ENCODE assay signal across 1 cellular context in the genomic region with DNA sequence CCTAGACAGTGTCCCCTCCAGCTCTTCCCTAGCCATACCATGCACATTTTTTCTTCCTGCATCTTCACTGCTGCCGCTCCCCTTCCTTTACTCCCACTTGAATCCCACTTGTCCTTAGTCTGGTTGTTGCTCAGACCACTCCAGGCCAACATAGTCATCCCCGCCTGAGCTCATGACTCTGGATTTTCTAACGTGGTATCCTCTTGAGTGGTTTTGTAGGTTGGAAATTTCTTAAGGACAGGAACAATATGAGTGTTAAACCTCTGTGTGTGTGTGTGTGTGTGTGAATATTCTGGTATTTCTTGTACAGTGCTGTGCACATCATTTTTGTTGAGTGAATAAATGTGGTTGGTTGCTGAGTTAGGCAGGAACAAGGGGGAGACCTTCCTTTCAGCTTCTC.
TF ChIP-seq lines count a peak whose summit lies in the region.

No MANE protein-coding gene starts in this region.

TF ChIP-seq in H1, 55 proteins besides CTCF, POLR2A, EP300 and RAD21:
- TF ChIP-seq RXRA (IDR thresholded peaks at IDR 0.05; ENCODE audit: insufficient read depth, low read depth, low read length) (no peak), GTF2F1 (IDR thresholded peaks at IDR 0.05; ENCODE audit: borderline replicate concordance, low read depth, low read length) (no peak), BACH1 (IDR thresholded peaks at IDR 0.05; ENCODE audit: low read length) (no peak), TAF7 (optimal IDR thresholded peaks at IDR 0.05; ENCODE audit: borderline replicate concordance, low read depth, low read length) (no peak), ASH2L (IDR thresholded peaks at IDR 0.05; ENCODE audit: low read length) (no peak), SP1 (IDR thresholded peaks at IDR 0.05; ENCODE audit: low read depth, low read length) (no peak), SP4 (IDR thresholded peaks at IDR 0.05; ENCODE audit: low read length) (no peak), EGR1 (IDR thresholded peaks at IDR 0.05; ENCODE audit: borderline replicate concordance, low read depth, low read length) (no peak), NANOG (IDR thresholded peaks at IDR 0.05; ENCODE audit: insufficient read depth, low read depth, low read length, poor library complexity, severe bottlenecking) (no peak), JUND (IDR thresholded peaks at IDR 0.05; ENCODE audit: low read length) (no peak), TCF12 (IDR thresholded peaks at IDR 0.05; ENCODE audit: low read depth, low read length) (no peak), USF2 (IDR thresholded peaks at IDR 0.05; ENCODE audit: low read length) (no peak), TAF1 (IDR thresholded peaks at IDR 0.05; ENCODE audit: low read depth, low read length) (no peak), ZNF274 (IDR thresholded peaks at IDR 0.05; ENCODE audit: borderline replicate concordance, extremely low read depth, low read length) (no peak), MAFK (IDR thresholded peaks at IDR 0.05; ENCODE audit: low read depth, low read length) (no peak), CBX5 (IDR thresholded peaks at IDR 0.05; ENCODE audit: low read depth, low read length) (no peak), HDAC6 (IDR thresholded peaks at IDR 0.05; ENCODE audit: low read depth, low read length) (no peak), EZH2 (IDR thresholded peaks at IDR 0.05; ENCODE audit: low read depth, low read length, severe bottlenecking) (no peak), KDM5A (IDR thresholded peaks at IDR 0.05; ENCODE audit: low read length) (no peak)
TF ChIP-seq in H1: peak in this region for 0.
